1 cellular context compared by ENCODE assay signal in the genomic region with DNA sequence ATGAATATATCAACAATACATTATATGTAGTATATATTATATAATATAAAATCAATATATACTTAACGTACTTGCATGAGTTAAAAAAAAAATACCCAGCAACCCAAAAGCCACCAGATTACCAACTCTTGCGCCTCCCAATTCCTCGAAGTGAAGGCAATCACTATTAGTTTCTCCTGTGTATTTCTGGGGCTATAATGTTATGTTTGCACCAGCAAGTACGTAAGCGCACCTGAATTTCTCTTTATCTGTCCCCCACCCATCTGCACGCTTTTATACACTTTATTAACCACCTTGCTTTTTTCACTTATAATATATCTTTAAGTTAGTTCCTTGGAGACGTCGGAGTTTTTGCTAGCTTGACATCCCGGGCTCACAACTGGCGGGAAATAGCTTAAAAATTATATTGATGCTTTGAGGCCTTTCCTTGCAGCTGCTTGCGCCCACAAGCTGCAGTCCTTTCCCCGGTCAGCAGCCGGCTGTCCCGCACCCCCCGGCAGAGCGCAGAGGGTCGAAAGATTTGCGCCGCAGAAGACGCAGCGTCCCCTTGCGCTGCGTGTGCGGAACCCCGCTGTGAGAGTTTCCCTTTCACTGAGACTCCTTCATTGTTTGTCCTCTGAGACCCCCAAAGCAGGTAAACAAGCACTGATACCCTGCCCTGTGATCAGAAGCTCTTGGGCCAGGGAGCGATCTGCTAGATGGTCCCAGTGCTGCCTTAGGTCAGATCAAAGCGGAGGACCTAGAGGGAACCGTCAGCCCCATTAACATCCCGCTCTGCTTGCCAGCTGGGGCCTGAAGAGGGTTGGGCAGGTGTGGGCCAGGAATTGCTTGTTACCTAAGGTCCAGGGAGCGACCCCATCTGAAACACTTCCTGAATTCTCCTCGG.
TF ChIP-seq lines count a peak whose summit lies in the region.

No MANE protein-coding gene starts in this region.

TF ChIP-seq in endothelial cell of umbilical vein, 7 proteins besides CTCF, POLR2A, EP300 and RAD21:
- TF ChIP-seq EZH2 (IDR thresholded peaks at IDR 0.05; ENCODE audit: borderline replicate concordance, low read depth, low read length, severe bottlenecking) (peak; percentile 98), JUN (IDR thresholded peaks at IDR 0.05; ENCODE audit: borderline replicate concordance, insufficient read depth, insufficient read length, low read depth) (no peak), POLR2AphosphoS5 (IDR thresholded peaks at IDR 0.05; ENCODE audit: insufficient read depth, low read depth, low read length) (no peak)
